In the genomic region with DNA sequence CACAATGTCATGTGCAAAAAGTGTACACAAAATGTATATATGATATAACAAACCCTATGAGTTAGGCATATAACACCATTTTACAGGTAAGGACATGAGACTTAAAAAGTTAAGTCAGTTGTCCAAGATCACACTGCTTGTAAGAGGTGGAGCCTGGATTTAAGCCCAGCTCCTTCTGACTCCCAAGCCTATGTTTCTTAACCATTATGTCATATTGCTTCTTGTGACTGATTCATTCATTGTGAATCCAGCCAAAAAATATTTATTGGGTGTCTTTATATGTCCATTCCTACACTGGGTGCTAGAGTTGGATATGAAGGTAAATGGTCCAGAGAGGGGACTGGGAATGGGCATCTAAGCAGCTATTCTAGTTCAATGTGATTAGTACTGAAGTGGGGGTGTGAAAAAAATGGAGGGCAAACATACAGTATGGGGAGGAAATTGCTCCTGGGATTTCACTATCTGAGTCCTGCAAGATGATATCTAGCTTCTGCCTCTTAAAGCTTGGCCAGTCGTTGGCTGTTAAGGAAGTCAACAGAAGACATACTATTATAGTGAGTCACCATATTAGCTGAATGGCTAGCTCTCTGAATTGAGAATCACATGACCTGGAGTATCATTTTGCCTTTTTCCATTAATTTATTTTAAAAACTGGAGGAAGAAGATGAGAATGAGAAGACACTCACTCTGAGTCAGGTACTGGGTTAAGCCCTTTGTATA, we compare ENCODE assay signal across 19 cellular contexts. TPM values are rescaled to one million over a fixed set of nuclear protein-coding genes. Genes with fewer than 3 reads are reported as not detected.
DNase-seq lines count a peak whose midpoint lies in the region; ATAC-seq and TF ChIP-seq lines count a peak whose summit lies in the region.
"Had no signal": no experiment of that assay in that cellular context is flagged by ENCODE, and none has a peak within 500 bp of the region (broad histone marks: within the 10 kb centered on the region; RNA-seq: fewer than 3 reads in every experiment).

No MANE protein-coding gene starts in this region.

- peak overlapping the region; percentile 60; the same call in 1 of the 2 replicates for H2AFZ ChIP-seq in Karpas-422 (ENCODE audit: low read length)

- no peak for ATAC-seq in HG03521 (IDR thresholded peaks at IDR 0.05; ENCODE audit: unreplicated experiment)
- ATAC-seq: right lobe of liver had no signal

- 0 out of 2 replicates have a peak, but pooled peaks cover 6% of the 10 kb centered on the region for H3K9me2 ChIP-seq in Karpas-422 (replicated peaks; ENCODE audit: insufficient read depth, low read length)

- peaks cover 20% of the 10 kb centered on the region for H3K4me1 ChIP-seq in Karpas-422 (ENCODE audit: low read length)
- H3K4me1 ChIP-seq: BLaER1 treated with 17β-estradiol and CSF1 and Interleukin-3, amounts not matched to agents 10 nM and 100 nM; right lobe of liver had no signal

- H3K9me3 ChIP-seq in Karpas-422 (ENCODE audit: low read length) = no peaks in the 10 kb centered on the region
- H3K9me3 ChIP-seq: neutrophil, right lobe of liver had no signal

- no peaks in the 10 kb centered on the region for H4K20me1 ChIP-seq in Karpas-422 (ENCODE audit: insufficient read depth, low read depth, low read length)
- H4K20me1 ChIP-seq: BLaER1 treated with 17β-estradiol and CSF1 and Interleukin-3, amounts not matched to agents 10 nM and 100 nM had no signal

- TF ChIP-seq CTCF in choroid plexus epithelial cell (conservative IDR thresholded peaks at IDR 0.05; ENCODE audit: low read depth, low read length) = no peak

- no peaks in the 10 kb centered on the region for H3K27me3 ChIP-seq in Karpas-422 (ENCODE audit: low read length)
- H3K27me3 ChIP-seq: BLaER1 treated with 17β-estradiol and CSF1 and Interleukin-3, amounts not matched to agents 10 nM and 100 nM; right lobe of liver had no signal

- no peak overlapping the region for H3K9ac ChIP-seq in Karpas-422 (ENCODE audit: low read length)
- H3K9ac ChIP-seq: BLaER1 treated with 17β-estradiol and CSF1 and Interleukin-3, amounts not matched to agents 10 nM and 100 nM had no signal

- no peak overlapping the region for H3K4me2 ChIP-seq in Karpas-422 (ENCODE audit: low read depth, low read length, poor library complexity, severe bottlenecking)
- H3K4me2 ChIP-seq: BLaER1 treated with 17β-estradiol and CSF1 and Interleukin-3, amounts not matched to agents 10 nM and 100 nM had no signal

- DNase-seq in EL = peak; percentile 8
- no peak for DNase-seq in Karpas-422
- peak; percentile 18 for DNase-seq in choroid plexus epithelial cell (ENCODE audit: low read depth)
- peak; percentile 16 for DNase-seq in skeletal muscle cell (ENCODE audit: low read depth)
- no peak for DNase-seq in activated CD4-positive, alpha-beta T cell treated with anti-CD3 and anti-CD28 coated beads for 1 hour
- no peak for DNase-seq in activated CD4-positive, alpha-beta T cell treated with anti-CD3 and anti-CD28 coated beads for 48 hours
- DNase-seq: activated naive CD4-positive, alpha-beta T cell treated with anti-CD3 and anti-CD28 coated beads, Interleukin-2, amount 50 U/mL, for 16 hours; hypothalamus; NCI-H146; NCI-H510A treated with DMSO at 0.1 percent for 48 hours; right lobe of liver; stimulated activated CD4-positive, alpha-beta T cell treated with anti-CD3 and anti-CD28 coated beads, Interleukin-2, amount 100 ng/mL, for 48 hours had no signal

- no peaks in the 10 kb centered on the region for H3K36me3 ChIP-seq in Karpas-422 (ENCODE audit: insufficient read depth, low read length)
- H3K36me3 ChIP-seq: BLaER1 treated with 17β-estradiol and CSF1 and Interleukin-3, amounts not matched to agents 10 nM and 100 nM; neutrophil; right lobe of liver had no signal

- no peaks in the 10 kb centered on the region for H3K79me2 ChIP-seq in Karpas-422 (ENCODE audit: low read length)

- H3K27ac ChIP-seq in Karpas-422 (ENCODE audit: low read length) = no peak overlapping the region
- H3K27ac ChIP-seq: BLaER1 treated with 17β-estradiol and CSF1 and Interleukin-3, amounts not matched to agents 10 nM and 100 nM; neutrophil; right lobe of liver had no signal

- H3K4me3 ChIP-seq in Karpas-422 (ENCODE audit: low read length) (no peak overlapping the region), choroid plexus epithelial cell (ENCODE audit: low read depth, low read length) (no peak overlapping the region), skeletal muscle cell (ENCODE audit: low read depth, low read length) (no peak overlapping the region)
- H3K4me3 ChIP-seq: BLaER1 treated with 17β-estradiol and CSF1 and Interleukin-3, amounts not matched to agents 10 nM and 100 nM; right lobe of liver had no signal

RNA-seq across cellular contexts. Expression of gene PAX9, which starts 28.8 kb away (rescaled TPM):
- not detected in 2 replicates for total RNA-seq in Karpas-422 (2014; rRNA removed; shearing (Covaris generic); ENCODE audit: low replicate concordance)
- total RNA-seq: dermis microvascular lymphatic vessel endothelial cell, fibroblast of lung, mononuclear cell, right lobe of liver, temporal lobe had no signal

Comparison
In these comparisons a context has a peak if more than half of its experiments do, and no peak if none do; other contexts are left out.
1. DNase-seq: peak in EL (single experiment), choroid plexus epithelial cell (single experiment) and skeletal muscle cell (single experiment); none in Karpas-422 (single experiment), activated CD4-positive, alpha-beta T cell treated with anti-CD3 and anti-CD28 coated beads for 1 hour (single experiment) and activated CD4-positive, alpha-beta T cell treated with anti-CD3 and anti-CD28 coated beads for 48 hours (single experiment).